1 cellular context compared by ENCODE assay signal in genomic region chrX:153379971-153380581, GRCh38.
A peak's percentile ranks its signal among the peaks of the same experiment; 100 is the strongest.
TF ChIP-seq lines count a peak whose summit lies in the region.

No MANE protein-coding gene starts in this region.

TF ChIP-seq in K562, 482 proteins besides CTCF, POLR2A, EP300 and RAD21 (continued from another document and continues in another):
- TF ChIP-seq AFF4 (CRISPR knock-in tag; IDR thresholded peaks at IDR 0.05) (no peak), NFXL1 (CRISPR knock-in tag; IDR thresholded peaks at IDR 0.05) (no peak), TBP (optimal IDR thresholded peaks at IDR 0.05; ENCODE audit: low read depth, low read length) (no peak), USF1 (CRISPR knock-in tag; IDR thresholded peaks at IDR 0.05) (no peak), CUX1 (CRISPR knock-in tag; IDR thresholded peaks at IDR 0.05) (peak; percentile 61; the same call in 1 of the 2 replicates), CREBBP (IDR thresholded peaks at IDR 0.05; ENCODE audit: low read depth, low read length) (no peak), VEZF1 (CRISPR knock-in tag; IDR thresholded peaks at IDR 0.05) (peak; percentile 23; the same call in 1 of the 2 replicates), CEBPZ (IDR thresholded peaks at IDR 0.05; ENCODE audit: borderline replicate concordance, low read depth, low read length) (no peak), KLF6 (CRISPR knock-in tag; IDR thresholded peaks at IDR 0.05; ENCODE audit: borderline replicate concordance) (peak; percentile 39; the same call in 1 of the 2 replicates), MEIS2 (IDR thresholded peaks at IDR 0.05; ENCODE audit: partially characterized antibody) (peak; percentile 99), ZNF592 (IDR thresholded peaks at IDR 0.05) (peak; percentile 71), BHLHE40 (IDR thresholded peaks at IDR 0.05; ENCODE audit: low read length) (peak; percentile 57), ETV1 (tag; conservative IDR thresholded peaks at IDR 0.05; ENCODE audit: low read depth) (no peak), PKNOX1 (IDR thresholded peaks at IDR 0.05) (peak; percentile 95), CXXC5 (CRISPR knock-in tag; IDR thresholded peaks at IDR 0.05) (peak; percentile 31; the same call in 1 of the 2 replicates), NCOR1 (IDR thresholded peaks at IDR 0.05) (0 out of 2 replicates have a peak, but pooled peaks have one; percentile 15), BMI1 (IDR thresholded peaks at IDR 0.05; ENCODE audit: low read length) (no peak), ZBTB11 (CRISPR knock-in tag; IDR thresholded peaks at IDR 0.05) (no peak), ATF3 (IDR thresholded peaks at IDR 0.05) (0 out of 2 replicates have a peak, but pooled peaks have one; percentile 12), ATF3 (CRISPR knock-in tag; conservative IDR thresholded peaks at IDR 0.05) (no peak), ZNF639 (CRISPR knock-in tag; conservative IDR thresholded peaks at IDR 0.05 in 1 of 2, IDR thresholded peaks at IDR 0.05 in 1 of 2) (peak in 1 of 2 experiments; percentile 84; a peak in 2 of 4 replicates), FOXK2 (conservative IDR thresholded peaks at IDR 0.05 in 1 of 2, IDR thresholded peaks at IDR 0.05 in 1 of 2; ENCODE audit: low read depth in 2 of 2) (no peak)
